7 cellular contexts compared by ENCODE assay signal in the genomic region with DNA sequence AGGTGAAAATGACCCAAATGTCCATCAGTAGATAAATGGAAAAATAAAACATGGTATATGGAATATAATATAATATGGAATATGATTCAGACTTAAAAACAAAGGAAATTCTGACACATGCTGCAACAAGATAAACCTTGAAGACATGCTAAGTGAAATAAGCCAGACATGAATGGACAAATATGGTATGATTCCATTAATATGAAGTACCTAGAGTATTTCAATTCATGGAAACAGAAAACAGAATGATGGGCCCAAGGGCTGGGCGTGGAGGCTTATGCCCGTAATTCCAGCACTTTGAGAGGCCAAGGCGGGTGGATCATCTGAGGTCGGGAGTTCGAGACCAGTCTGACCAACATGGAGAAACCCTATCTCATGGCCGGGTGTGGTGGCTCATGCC.
"Had no signal": no experiment of that assay in that cellular context is flagged by ENCODE, and none has a peak within 500 bp of the region (broad histone marks: within the 10 kb centered on the region; RNA-seq: fewer than 3 reads in every experiment).

No MANE protein-coding gene starts in this region.

- H3K27me3 Mint-ChIP-seq: IgD-negative memory B cell had no signal

- FAIRE-seq: HepG2 had no signal

- H3K4me3 Mint-ChIP-seq: HFFc6, IgD-negative memory B cell had no signal

- H3K9me3 Mint-ChIP-seq: HFFc6, IgD-negative memory B cell had no signal

- DNase-seq: GM23248, GOT3, H7, HFFc6 had no signal

- H3K36me3 Mint-ChIP-seq: IgD-negative memory B cell had no signal

- H3K36me3 ChIP-seq: HAP-1 had no signal

- H3K27ac Mint-ChIP-seq: HFFc6, IgD-negative memory B cell had no signal

- H3K4me3 ChIP-seq: GM23248, HAP-1 had no signal
